In the genomic region with DNA sequence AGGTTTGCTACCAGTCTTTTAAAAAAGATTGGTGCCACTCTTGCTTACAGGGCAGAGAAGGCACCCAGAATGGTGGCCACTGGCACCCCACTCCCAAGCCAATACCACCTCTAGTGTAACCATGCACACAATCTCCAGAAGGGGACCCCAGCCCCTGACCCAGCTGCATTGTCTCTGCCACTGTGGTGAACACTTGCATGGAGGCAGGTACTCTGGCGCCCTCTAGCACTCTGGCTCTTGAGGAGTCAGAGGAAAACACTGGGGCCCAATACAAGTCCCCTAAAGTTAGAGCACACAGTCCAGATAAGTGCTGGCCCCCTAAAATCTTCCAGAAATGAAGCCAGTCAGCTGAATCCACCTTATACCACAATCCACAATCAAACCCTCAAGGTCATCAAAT, we compare ENCODE assay signal across 2 cellular contexts.
TF ChIP-seq lines count a peak whose summit lies in the region.

No MANE protein-coding gene starts in this region.

TF ChIP-seq in HepG2, 621 proteins besides CTCF, POLR2A, EP300 and RAD21:
- TF ChIP-seq STAG1 (CRISPR knock-in tag; IDR thresholded peaks at IDR 0.05) = peak; percentile 58
- TF ChIP-seq, protein P1, sequence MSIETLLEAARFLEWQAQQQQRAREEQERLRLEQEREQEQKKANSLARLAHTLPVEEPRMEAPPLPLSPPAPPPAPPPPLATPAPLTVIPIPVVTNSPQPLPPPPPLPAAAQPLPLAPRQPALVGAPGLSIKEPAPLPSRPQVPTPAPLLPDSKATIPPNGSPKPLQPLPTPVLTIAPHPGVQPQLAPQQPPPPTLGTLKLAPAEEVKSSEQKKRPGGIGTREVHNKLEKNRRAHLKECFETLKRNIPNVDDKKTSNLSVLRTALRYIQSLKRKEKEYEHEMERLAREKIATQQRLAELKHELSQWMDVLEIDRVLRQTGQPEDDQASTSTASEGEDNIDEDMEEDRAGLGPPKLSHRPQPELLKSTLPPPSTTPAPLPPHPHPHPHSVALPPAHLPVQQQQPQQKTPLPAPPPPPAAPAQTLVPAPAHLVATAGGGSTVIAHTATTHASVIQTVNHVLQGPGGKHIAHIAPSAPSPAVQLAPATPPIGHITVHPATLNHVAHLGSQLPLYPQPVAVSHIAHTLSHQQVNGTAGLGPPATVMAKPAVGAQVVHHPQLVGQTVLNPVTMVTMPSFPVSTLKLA (IDR thresholded peaks at IDR 0.05) = no peak
- TF ChIP-seq TBX3 (IDR thresholded peaks at IDR 0.05; ENCODE audit: borderline replicate concordance) = no peak

TF ChIP-seq in H1, 55 proteins besides CTCF, POLR2A, EP300 and RAD21:
- TF ChIP-seq YY1 (IDR thresholded peaks at IDR 0.05; ENCODE audit: low read depth, low read length) (peak; percentile 32; the same call in 1 of the 2 replicates), GABPA (IDR thresholded peaks at IDR 0.05; ENCODE audit: borderline replicate concordance, insufficient read depth, low read length) (peak; percentile 15; the same call in 1 of the 2 replicates), CHD1 (IDR thresholded peaks at IDR 0.05; ENCODE audit: low read depth, low read length) (no peak)
